In genomic region chr6:155388546-155388945, GRCh38 we compare ENCODE assay signal across 22 cellular contexts.
DNase-seq lines count a peak whose midpoint lies in the region; ATAC-seq, FAIRE-seq and TF ChIP-seq lines count a peak whose summit lies in the region.
"Had no signal": no experiment of that assay in that cellular context is flagged by ENCODE, and none has a peak within 500 bp of the region (broad histone marks: within the 10 kb centered on the region; RNA-seq: fewer than 3 reads in every experiment).

No MANE protein-coding gene starts in this region.

- H3K27me3 ChIP-seq in BLaER1, result no peaks in the 10 kb centered on the region
- H3K27me3 ChIP-seq in Karpas-422 (ENCODE audit: low read length), result no peaks in the 10 kb centered on the region
- no peaks in the 10 kb centered on the region for H3K27me3 ChIP-seq in adrenal gland
- H3K27me3 ChIP-seq: MG63, SJCRH30 had no signal

- H3K4me3 ChIP-seq in BLaER1, result no peak overlapping the region
- no peak overlapping the region for H3K4me3 ChIP-seq in Karpas-422 (ENCODE audit: low read length)
- no peak overlapping the region for H3K4me3 ChIP-seq in adrenal gland
- H3K4me3 ChIP-seq: HAP-1, MG63, SJCRH30 had no signal

- no peaks in the 10 kb centered on the region for H3K9me2 ChIP-seq in Karpas-422 (replicated peaks; ENCODE audit: insufficient read depth, low read length)

- no peak for ATAC-seq in HG02981 (IDR thresholded peaks at IDR 0.05; ENCODE audit: unreplicated experiment)
- ATAC-seq: HepG2 had no signal

- no peak overlapping the region for H3K9ac ChIP-seq in BLaER1
- H3K9ac ChIP-seq in Karpas-422 (ENCODE audit: low read length), result no peak overlapping the region
- H3K9ac ChIP-seq: KMS-11 had no signal

- TF ChIP-seq CTCF in adrenal gland (IDR thresholded peaks at IDR 0.05), result no peak

- H2AFZ ChIP-seq in Karpas-422 (ENCODE audit: low read length), result no peak overlapping the region

- peak; percentile 13 for FAIRE-seq in islet of Langerhans (lab: Jason Lieb, UNC)
- FAIRE-seq: HepG2 had no signal

- no peak overlapping the region for H3K27ac ChIP-seq in BLaER1
- H3K27ac ChIP-seq in Karpas-422 (ENCODE audit: low read length), result no peak overlapping the region
- H3K27ac ChIP-seq in adrenal gland, result no peak overlapping the region
- H3K27ac ChIP-seq: C4-2B, KMS-11, RWPE1, SJCRH30 had no signal

- no peaks in the 10 kb centered on the region for H3K79me2 ChIP-seq in Karpas-422 (ENCODE audit: low read length)

- no peaks in the 10 kb centered on the region for H4K20me1 ChIP-seq in BLaER1
- H4K20me1 ChIP-seq in Karpas-422 (ENCODE audit: insufficient read depth, low read depth, low read length), result no peaks in the 10 kb centered on the region

- H3K4me1 ChIP-seq in BLaER1, result peaks cover 28% of the 10 kb centered on the region
- peaks cover 22% of the 10 kb centered on the region for H3K4me1 ChIP-seq in Karpas-422 (ENCODE audit: low read length)
- H3K4me1 ChIP-seq in adrenal gland (replicated peaks in 1 of 2), result no peaks in the 10 kb centered on the region
- H3K4me1 ChIP-seq: SJCRH30 had no signal

- TF ChIP-seq POLR2A in adrenal gland (IDR thresholded peaks at IDR 0.05), result no peak

- H3K36me3 ChIP-seq in BLaER1, result no peaks in the 10 kb centered on the region
- no peaks in the 10 kb centered on the region for H3K36me3 ChIP-seq in Karpas-422 (ENCODE audit: insufficient read depth, low read length)
- H3K36me3 ChIP-seq in adrenal gland (replicated peaks in 1 of 2), result no peaks in the 10 kb centered on the region
- H3K36me3 ChIP-seq: HAP-1, MG63 had no signal

- H3K4me2 ChIP-seq in BLaER1 (peak overlapping the region; percentile 6; the same call in 1 of the 2 replicates), Karpas-422 (ENCODE audit: low read depth, low read length, poor library complexity, severe bottlenecking) (peak overlapping the region; percentile 32)
- H3K4me2 ChIP-seq: KMS-11 had no signal

- DNase-seq in Karpas-422 (peak; percentile 43), amniotic epithelial cell (ENCODE audit: low read depth) (peak; percentile 8), NCI-H1694 (lab: John Stamatoyannopoulos, UW) (no peak), adrenal gland (no peak)
- DNase-seq in effector CD8-positive, alpha-beta T cell (lab: John Stamatoyannopoulos, UW), result no peak
- DNase-seq: EL; MG63; NCI-H1105; NCI-H187; NCI-H226; NCI-H524 treated with DMSO at 0.1 percent for 48 hours; NK-92 treated with Interleukin-12 subunit alpha and Interleukin-12 subunit beta, amount 100 ng/mL, for 24 hours; OCI-M1; SJCRH30 had no signal

- H3K9me3 ChIP-seq in BLaER1 (peaks cover 56% of the 10 kb centered on the region), Karpas-422 (ENCODE audit: low read length) (no peaks in the 10 kb centered on the region), adrenal gland (replicated peaks in 1 of 3) (no peaks in the 10 kb centered on the region)
- H3K9me3 ChIP-seq: HAP-1, SJCRH30 had no signal

- intact Hi-C loops in adrenal gland (cut with DNase I), result no loop called here

Comparison
In these comparisons a context has a peak if more than half of its experiments do, and no peak if none do; other contexts are left out.
1. DNase-seq: peak in Karpas-422 (single experiment) and amniotic epithelial cell (single experiment); none in NCI-H1694 (single experiment), adrenal gland (0 of 7) and effector CD8-positive, alpha-beta T cell (single experiment).